9 cellular contexts compared by ENCODE assay signal in genomic region chr3:129003578-129004112, GRCh38. TPM values are rescaled to one million over a fixed set of nuclear protein-coding genes. Genes with fewer than 3 reads are reported as not detected.
DNase-seq lines count a peak whose midpoint lies in the region; ATAC-seq and TF ChIP-seq lines count a peak whose summit lies in the region.
"Had no signal": no experiment of that assay in that cellular context is flagged by ENCODE, and none has a peak within 500 bp of the region (broad histone marks: within the 10 kb centered on the region; RNA-seq: fewer than 3 reads in every experiment).

No MANE protein-coding gene starts in this region.

- no peaks in the 10 kb centered on the region for H3K9me3 Mint-ChIP-seq in natural killer cell treated with Interleukin-12 subunit alpha and Interleukin-12 subunit beta and Interleukin-15 and Interleukin-18, amount 100 ng/mL, for 72 hours

- DNase-seq in HPDE6-E6E7 (ENCODE audit: extremely low spot score) (peak; percentile 64), SW480 (ENCODE audit: low spot score) (peak; percentile 80), NCI-H1048 (lab: John Stamatoyannopoulos, UW) (no peak), GM10266 (ENCODE audit: extremely low spot score) (no peak)
- peak; percentile 54 for DNase-seq in central memory CD4-positive, alpha-beta T cell
- DNase-seq in natural killer cell treated with Interleukin-12 subunit alpha and Interleukin-12 subunit beta and Interleukin-15 and Interleukin-18, amount 100 ng/mL, for 72 hours (ENCODE audit: low spot score), result no peak

- no peak for TF ChIP-seq CTCF in GM10266 (IDR thresholded peaks at IDR 0.05; ENCODE audit: control insufficient read depth, insufficient read depth, low read depth, missing control alignments)

- no peak overlapping the region for H3K27ac Mint-ChIP-seq in natural killer cell treated with Interleukin-12 subunit alpha and Interleukin-12 subunit beta and Interleukin-15 and Interleukin-18, amount 100 ng/mL, for 72 hours

- H3K4me1 Mint-ChIP-seq in natural killer cell treated with Interleukin-12 subunit alpha and Interleukin-12 subunit beta and Interleukin-15 and Interleukin-18, amount 100 ng/mL, for 72 hours (ENCODE audit: low read depth in 2 of 2), result peaks cover 29 to 31% of the 10 kb centered on the region in 2 donors

- peak; percentile 59 to 79 for ATAC-seq in natural killer cell treated with Interleukin-12 subunit alpha and Interleukin-12 subunit beta and Interleukin-15 and Interleukin-18, amount 100 ng/mL, for 72 hours
- ATAC-seq in HG03039 (IDR thresholded peaks at IDR 0.05; ENCODE audit: unreplicated experiment) (no peak), GM18870 (IDR thresholded peaks at IDR 0.05; ENCODE audit: unreplicated experiment) (no peak)

- H3K36me3 Mint-ChIP-seq in natural killer cell treated with Interleukin-12 subunit alpha and Interleukin-12 subunit beta and Interleukin-15 and Interleukin-18, amount 100 ng/mL, for 72 hours, result no peaks in the 10 kb centered on the region

- peak overlapping the region; percentile 69 for H3K4me3 Mint-ChIP-seq in natural killer cell treated with Interleukin-12 subunit alpha and Interleukin-12 subunit beta and Interleukin-15 and Interleukin-18, amount 100 ng/mL, for 72 hours

- H3K27me3 Mint-ChIP-seq in natural killer cell treated with Interleukin-12 subunit alpha and Interleukin-12 subunit beta and Interleukin-15 and Interleukin-18, amount 100 ng/mL, for 72 hours, result peaks cover 26 to 36% of the 10 kb centered on the region in 2 donors

RNA-seq across cellular contexts. Expression of gene EFCC1, which starts 2.5 kb away (rescaled TPM):
- total RNA-seq in natural killer cell treated with Interleukin-12 subunit alpha and Interleukin-12 subunit beta and Interleukin-15 and Interleukin-18, amount 100 ng/mL, for 72 hours, result under 1 TPM in 1 of 2 donors, not detected in 1; 0.21 TPM
- total RNA-seq: epithelial cell of proximal tubule had no signal

RNA-seq across cellular contexts. Expression of gene CFAP92, which starts 9.8 kb away (rescaled TPM):
- under 1 TPM in 1 of 2 donors, not detected in 1; 0.50 TPM for total RNA-seq in natural killer cell treated with Interleukin-12 subunit alpha and Interleukin-12 subunit beta and Interleukin-15 and Interleukin-18, amount 100 ng/mL, for 72 hours
- total RNA-seq: epithelial cell of proximal tubule had no signal

RNA-seq across cellular contexts. Expression of gene GP9, which starts 56.9 kb away (rescaled TPM):
- total RNA-seq in natural killer cell treated with Interleukin-12 subunit alpha and Interleukin-12 subunit beta and Interleukin-15 and Interleukin-18, amount 100 ng/mL, for 72 hours, result under 1 TPM in 1 of 2 donors, not detected in 1; 0.45 TPM
- total RNA-seq: epithelial cell of proximal tubule had no signal

Comparison
In these comparisons a context has a peak if more than half of its experiments do, and no peak if none do; other contexts are left out.
1. DNase-seq: peak in HPDE6-E6E7 (single experiment), SW480 (single experiment) and central memory CD4-positive, alpha-beta T cell (single experiment); none in natural killer cell treated with Interleukin-12 subunit alpha and Interleukin-12 subunit beta and Interleukin-15 and Interleukin-18, amount 100 ng/mL, for 72 hours (single experiment), NCI-H1048 (single experiment) and GM10266 (single experiment).
2. ATAC-seq: peak in natural killer cell treated with Interleukin-12 subunit alpha and Interleukin-12 subunit beta and Interleukin-15 and Interleukin-18, amount 100 ng/mL, for 72 hours (2 of 2); none in HG03039 (single experiment) and GM18870 (single experiment).